Comparison of ENCODE assay signal across 8 cellular contexts in genomic region chr1:114509596-114510234, GRCh38. TPM values are rescaled to one million over a fixed set of nuclear protein-coding genes. Genes with fewer than 3 reads are reported as not detected.
DNase-seq lines count a peak whose midpoint lies in the region; ATAC-seq and TF ChIP-seq lines count a peak whose summit lies in the region.

No MANE protein-coding gene starts in this region.

- peaks cover 8 to 45% of the 10 kb centered on the region in 2 experiments; a peak in 2 of 4 replicates for H3K79me1 ChIP-seq in IMR-90 (ENCODE audit: low read depth in 1 of 2, low read length in 2 of 2)

- no peak overlapping the region for H4K5ac ChIP-seq in IMR-90 (ENCODE audit: low read depth, low read length)

- peaks cover 3% of the 10 kb centered on the region; the same call in 1 of the 2 replicates for H3K36me3 ChIP-seq in IMR-90 (ENCODE audit: control insufficient read depth, insufficient read depth, low read length)
- no peaks in the 10 kb centered on the region for H3K36me3 ChIP-seq in breast epithelium
- H3K36me3 ChIP-seq in mucosa of descending colon (ENCODE audit: low read depth) = no peaks in the 10 kb centered on the region

- dilution Hi-C loops in IMR-90 (cut with HindIII; ENCODE audit: low sequenced_read_pairs, unreplicated experiment) = no loop called here

- intact Hi-C loops in IMR-90 (cut with micrococcal nuclease) = loop anchor here (5.0 kb wide), 3 partner anchors 42 to 532 kb away; partner anchors contain the start of gene OLFML3
- intact Hi-C loops in breast epithelium (cut with DNase I; ENCODE audit: low total_unique reads) = no loop called here
- intact Hi-C loops in mucosa of descending colon (cut with DNase I, micrococcal nuclease) = no loop called here

- H3K14ac ChIP-seq in IMR-90 (replicated peaks; ENCODE audit: low read depth, low read length) = peak overlapping the region; percentile 88

- ATAC-seq in IMR-90 (ENCODE audit: low read depth) = no peak
- peak; percentile 0 for ATAC-seq in mucosa of descending colon
- ATAC-seq in GM19328 (IDR thresholded peaks at IDR 0.05; ENCODE audit: unreplicated experiment) = no peak

- H2BK20ac ChIP-seq in IMR-90 (ENCODE audit: low read depth, low read length) = no peak overlapping the region

- POLR2A ChIA-PET in IMR-90 (lab: Charles Lee; ENCODE audit: unreplicated experiment) = no interaction called here

- H3K9me1 ChIP-seq in IMR-90 (ENCODE audit: insufficient read depth, low read length) = peaks cover 3% of the 10 kb centered on the region; the same call in 1 of the 2 replicates

- peak overlapping the region; percentile 98 for H2AK9ac ChIP-seq in IMR-90 (replicated peaks; ENCODE audit: low read depth, low read length, poor library complexity)

- H4K8ac ChIP-seq in IMR-90 (ENCODE audit: low read depth in 2 of 2, low read length in 2 of 2) = no peak overlapping the region

- H3K9ac ChIP-seq in IMR-90 (ENCODE audit: low read depth, low read length) = peak overlapping the region; percentile 95

- H3K27me3 ChIP-seq in IMR-90 (ENCODE audit: control insufficient read depth, insufficient read depth, low read length) (no peaks in the 10 kb centered on the region), breast epithelium (no peaks in the 10 kb centered on the region)

- CTCF ChIA-PET in IMR-90 (lab: Yijun Ruan, JAX) = interaction anchor here (0.6 kb wide), 1 partner anchor 22 kb away, joined by 3 read pairs; no protein-coding TSS in a partner anchor

- in situ Hi-C loops in IMR-90 (cut with MboI; ENCODE audit: low sequenced_read_pairs) = no loop called here

- H2AK5ac ChIP-seq in IMR-90 (ENCODE audit: low read depth, low read length) = peak overlapping the region; percentile 25; the same call in 1 of the 2 replicates

- H3K56ac ChIP-seq in IMR-90 (ENCODE audit: extremely low read depth, insufficient read depth, low read length) = peak overlapping the region; percentile 19; the same call in 1 of the 2 replicates

- no TSS peak for BruUV-seq in IMR-90 (replicated peaks; lab: Mats Ljungman, UMichigan)

- peak overlapping the region; percentile 96 for H2AFZ ChIP-seq in IMR-90 (replicated peaks; ENCODE audit: low read length, poor library complexity)

- no peak overlapping the region for H2BK15ac ChIP-seq in IMR-90 (ENCODE audit: low read depth, low read length)

- H3K9me3 ChIP-seq in IMR-90 (ENCODE audit: control insufficient read depth, insufficient read depth, low read length) (no peaks in the 10 kb centered on the region), breast epithelium (no peaks in the 10 kb centered on the region), mucosa of descending colon (no peaks in the 10 kb centered on the region)

- H4K91ac ChIP-seq in IMR-90 (ENCODE audit: insufficient read depth, low read depth, low read length) = no peak overlapping the region; the same call in 1 of the 2 replicates

- WGBS in IMR-90 (ENCODE audit: extremely low coverage in 2 of 2, insufficient read length in 1 of 2), 2 experiments = 2% methylated on average over 7 of the region's 8 CpGs; no CpG with 5 or more reads in 1 of the 2 experiments

- peak; percentile 12 for DNase-seq in AG08396 (ENCODE audit: low spot score)
- DNase-seq in IMR-90 = no peak
- DNase-seq in breast epithelium (ENCODE audit: low spot score in 2 of 2) = no peak
- DNase-seq in mucosa of descending colon = no peak
- no peak for DNase-seq in amniotic stem cell (lab: John Stamatoyannopoulos, UW)
- DNase-seq in DMS114 treated with DMSO at 0.1 percent for 48 hours (lab: John Stamatoyannopoulos, UW; ENCODE audit: unreplicated experiment) = no peak
- no peak for DNase-seq in NOMO-1 treated with DMSO at 0.1 percent for 48 hours (lab: John Stamatoyannopoulos, UW; ENCODE audit: unreplicated experiment)

- H3K18ac ChIP-seq in IMR-90 (ENCODE audit: low read depth, low read length) = no peak overlapping the region

- H3K27ac ChIP-seq in IMR-90 (ENCODE audit: insufficient read depth, low read length) (peak overlapping the region; percentile 78), breast epithelium (peak overlapping the region; percentile 95)

- H3K23ac ChIP-seq in IMR-90 (ENCODE audit: low read depth, low read length) = peak overlapping the region; percentile 18; the same call in 1 of the 2 replicates

- no peak for TF ChIP-seq CTCF in IMR-90 (conservative IDR thresholded peaks at IDR 0.05; ENCODE audit: low read depth, low read length)
- no peak for TF ChIP-seq CTCF in breast epithelium (IDR thresholded peaks at IDR 0.05)
- TF ChIP-seq CTCF in mucosa of descending colon (IDR thresholded peaks at IDR 0.05) = no peak

- H4K20me1 ChIP-seq in IMR-90 (ENCODE audit: insufficient read depth, low read length) = peaks cover 47% of the 10 kb centered on the region

- no peak overlapping the region; the same call in 1 of the 2 replicates for H3K4ac ChIP-seq in IMR-90 (ENCODE audit: low read depth, low read length)

- H3K4me1 ChIP-seq in IMR-90 (ENCODE audit: control insufficient read depth, insufficient read depth, low read length) = peaks cover 2% of the 10 kb centered on the region; the same call in 1 of the 2 replicates
- H3K4me1 ChIP-seq in breast epithelium = no peaks in the 10 kb centered on the region
- peaks cover 28% of the 10 kb centered on the region for H3K4me1 ChIP-seq in mucosa of descending colon (ENCODE audit: low read depth)

- no peak for TF ChIP-seq RAD21 in IMR-90 (IDR thresholded peaks at IDR 0.05; ENCODE audit: low read length)

- H2BK120ac ChIP-seq in IMR-90 (ENCODE audit: low read depth, low read length) = no peak overlapping the region

- H3K4me3 ChIP-seq in IMR-90 (ENCODE audit: insufficient read depth, low read depth, low read length) (peak overlapping the region; percentile 82), breast epithelium (peak overlapping the region; percentile 89 to 97 (median 89)), mucosa of descending colon (peak overlapping the region; percentile 99)

- H3K4me2 ChIP-seq in IMR-90 (ENCODE audit: low read depth, low read length) = peak overlapping the region; percentile 91

- TF ChIP-seq POLR2A in IMR-90 (IDR thresholded peaks at IDR 0.05; ENCODE audit: low read depth, low read length) (no peak), breast epithelium (IDR thresholded peaks at IDR 0.05) (no peak)

- H2BK5ac ChIP-seq in IMR-90 (ENCODE audit: low read depth, low read length, poor library complexity, severe bottlenecking) = no peak overlapping the region

TF ChIP-seq in IMR-90, 13 proteins besides CTCF, POLR2A, EP300 and RAD21:
- no peak for TF ChIP-seq CHD1 (IDR thresholded peaks at IDR 0.05; ENCODE audit: low read depth, low read length)
- no peak for TF ChIP-seq ELK1 (IDR thresholded peaks at IDR 0.05; ENCODE audit: borderline replicate concordance, low read depth, low read length)
- TF ChIP-seq RCOR1 (IDR thresholded peaks at IDR 0.05; ENCODE audit: insufficient replicate concordance, low read length) = no peak
- TF ChIP-seq USF2 (IDR thresholded peaks at IDR 0.05; ENCODE audit: low read depth, low read length) = no peak
- no peak for TF ChIP-seq RFX5 (IDR thresholded peaks at IDR 0.05; ENCODE audit: low read depth, low read length)
- no peak for TF ChIP-seq MAZ (IDR thresholded peaks at IDR 0.05; ENCODE audit: borderline replicate concordance, low read depth, low read length)
- TF ChIP-seq MXI1 (IDR thresholded peaks at IDR 0.05; ENCODE audit: borderline replicate concordance, low read depth, low read length) = no peak
- no peak for TF ChIP-seq SMC3 (IDR thresholded peaks at IDR 0.05; ENCODE audit: low read depth, low read length)
- no peak for TF ChIP-seq FOS (IDR thresholded peaks at IDR 0.05; ENCODE audit: low read depth, low read length)
- TF ChIP-seq NFE2L2 (IDR thresholded peaks at IDR 0.05; ENCODE audit: low read depth, low read length) = no peak
- TF ChIP-seq MAFK (IDR thresholded peaks at IDR 0.05; ENCODE audit: low read depth, low read length) = no peak
- TF ChIP-seq CEBPB (IDR thresholded peaks at IDR 0.05; ENCODE audit: low read depth, low read length) = no peak
- no peak for TF ChIP-seq BHLHE40 (IDR thresholded peaks at IDR 0.05; ENCODE audit: low read depth, low read length)

RNA-seq across cellular contexts. Expression of gene TRIM33, which starts 1.3 kb away (rescaled TPM):
- 40.0 and 40.1 TPM in 2 replicates for total RNA-seq in IMR-90 (2012; rRNA removed)
- 9.2 and 9.5 TPM in 2 replicates for polyA plus RNA-seq in IMR-90 (2012; rRNA removed)
- 1.8 and 2.9 TPM in 2 replicates for polyA plus RNA-seq in IMR-90 (2012; cell fraction: cytosol; rRNA removed)
- polyA plus RNA-seq in IMR-90 (2012; cell fraction: nucleus; rRNA removed; ENCODE audit: low replicate concordance) = 4.9 and 21.6 TPM in 2 replicates
- 10 to 100 TPM; 40.8 to 80.9 (median 56.4) TPM for total RNA-seq in breast epithelium
- 10 to 100 TPM; 28.6 to 38.1 (median 35.5) TPM for total RNA-seq in mucosa of descending colon
